In genomic region chr1:53578358-53578757, GRCh38 we compare ENCODE assay signal across 1 cellular context.
TF ChIP-seq lines count a peak whose summit lies in the region.

No MANE protein-coding gene starts in this region.

TF ChIP-seq in H1, 55 proteins besides CTCF, POLR2A, EP300 and RAD21 (continued from another document):
- TF ChIP-seq USF2 (IDR thresholded peaks at IDR 0.05; ENCODE audit: low read length) (no peak), KDM1A (IDR thresholded peaks at IDR 0.05; ENCODE audit: borderline replicate concordance, low read length) (peak; percentile 56; the same call in 1 of the 2 replicates), CHD7 (IDR thresholded peaks at IDR 0.05; ENCODE audit: insufficient replicate concordance, low read length) (no peak)
